ENCODE assay signal across 16 cellular contexts in genomic region chr7:121575194-121575766, GRCh38.
DNase-seq lines count a peak whose midpoint lies in the region; TF ChIP-seq lines count a peak whose summit lies in the region.
"Had no signal": no experiment of that assay in that cellular context is flagged by ENCODE, and none has a peak within 500 bp of the region (broad histone marks: within the 10 kb centered on the region; RNA-seq: fewer than 3 reads in every experiment).

No MANE protein-coding gene starts in this region.

- POLR2A ChIA-PET in HEK293T (lab: Yijun Ruan, JAX), result no interaction called here

- no peak for DNase-seq in HEK293T (ENCODE audit: extremely low spot score)
- DNase-seq in NCI-H146 treated with DMSO at 0.1 percent for 48 hours (lab: John Stamatoyannopoulos, UW; ENCODE audit: unreplicated experiment), result peak; percentile 37
- DNase-seq in fibroblast of gingiva (ENCODE audit: low read depth), result peak; percentile 11
- DNase-seq in retina, result peak; percentile 43
- DNase-seq in DMS53 (lab: John Stamatoyannopoulos, UW), result no peak
- DNase-seq in activated CD4-positive, CD25-positive, alpha-beta regulatory T cell (lab: John Stamatoyannopoulos, UW), result no peak
- DNase-seq in cerebellar nuclear complex (lab: John Stamatoyannopoulos, UW), result no peak
- DNase-seq: DMS153, GM23248, KG1, NCI-H1092, NCI-H187 treated with DMSO at 0.1 percent for 48 hours, NCI-H2227 treated with DMSO at 0.1 percent for 48 hours, NCI-H524 treated with DMSO at 0.1 percent for 48 hours, PC-3, T-cell had no signal

- CTCF ChIA-PET in HEK293T (lab: Yijun Ruan, JAX), result interaction anchor here (0.6 kb wide), 1 partner anchor 245 kb away, joined by 3 read pairs; no protein-coding TSS in a partner anchor

TF ChIP-seq in HEK293T, 16 proteins besides CTCF, POLR2A, EP300 and RAD21:
- TF ChIP-seq PKNOX1 (IDR thresholded peaks at IDR 0.05) (peak; percentile 71), ARNT (IDR thresholded peaks at IDR 0.05) (peak; percentile 68; the same call in 1 of the 2 replicates), ZNF384 (IDR thresholded peaks at IDR 0.05) (no peak)

Comparison
In these comparisons a context has a peak if more than half of its experiments do, and no peak if none do; other contexts are left out.
1. DNase-seq: peak in NCI-H146 treated with DMSO at 0.1 percent for 48 hours (single experiment), fibroblast of gingiva (single experiment) and retina (single experiment); none in HEK293T (single experiment), DMS53 (single experiment), activated CD4-positive, CD25-positive, alpha-beta regulatory T cell (0 of 4) and cerebellar nuclear complex (0 of 2).